ENCODE assay signal across 14 cellular contexts in the genomic region with DNA sequence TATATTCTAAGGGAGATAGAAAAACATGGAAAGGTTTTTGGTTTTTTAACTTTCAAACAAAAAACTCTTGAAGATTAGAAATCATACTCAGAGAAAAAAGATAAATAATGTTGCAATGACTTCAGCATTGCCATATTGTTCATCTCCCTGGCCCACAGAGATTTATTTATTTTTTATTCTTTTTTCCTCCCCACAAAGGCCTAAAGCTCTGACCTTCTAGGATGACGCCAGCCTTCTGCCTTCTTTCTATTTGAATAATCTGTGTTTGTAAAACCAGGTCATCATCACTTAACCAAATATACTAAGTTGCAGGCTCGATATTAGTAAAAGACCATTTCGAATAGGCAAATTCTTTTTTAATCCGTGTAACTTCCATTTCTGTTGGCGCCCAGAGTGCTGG.
"Had no signal": no experiment of that assay in that cellular context is flagged by ENCODE, and none has a peak within 500 bp of the region (broad histone marks: within the 10 kb centered on the region; RNA-seq: fewer than 3 reads in every experiment).

No MANE protein-coding gene starts in this region.

- H3K27ac ChIP-seq: pancreas, thyroid gland had no signal

- H3K27me3 ChIP-seq: esophagus squamous epithelium, heart left ventricle, pancreas, thyroid gland had no signal

- H3K9me3 Mint-ChIP-seq: mesothelial cell of epicardium; naive B cell; stimulated activated effector memory CD8-positive, alpha-beta T cell treated with anti-CD3 and anti-CD28 coated beads, Interleukin-12 subunit alpha, Interleukin-12 subunit beta, amount 100 ng/mL, for 72 hours had no signal

- H3K36me3 Mint-ChIP-seq: mesothelial cell of epicardium had no signal

- H3K9me3 ChIP-seq: esophagus squamous epithelium, heart left ventricle, pancreas, thyroid gland had no signal

- H3K36me3 ChIP-seq: esophagus squamous epithelium, heart left ventricle, pancreas, thyroid gland had no signal

- H3K27ac Mint-ChIP-seq: activated naive CD4-positive, alpha-beta T cell treated with anti-CD3 and anti-CD28 coated beads, Interleukin-2, amount 10 ng/mL, durations not matched to agents 7 days and 5 days; mesothelial cell of epicardium; naive B cell; stimulated activated effector memory CD8-positive, alpha-beta T cell treated with anti-CD3 and anti-CD28 coated beads, Interleukin-12 subunit alpha, Interleukin-12 subunit beta, amount 100 ng/mL, for 72 hours had no signal

- DNase-seq: activated CD4-positive, alpha-beta T cell treated with anti-CD3 and anti-CD28 coated beads, Interleukin-2, amount 50 U/mL, for 4 hours; activated naive CD4-positive, alpha-beta T cell treated with anti-CD3 and anti-CD28 coated beads, Interleukin-2, amount 10 ng/mL, durations not matched to agents 7 days and 5 days; activated T-cell treated with anti-CD3 and anti-CD28 coated beads for 4 hours; esophagus squamous epithelium; heart left ventricle; left colon; naive B cell; pancreas; stimulated activated CD4-positive, alpha-beta T cell treated with anti-CD3 and anti-CD28 coated beads, Interleukin-1b, Interleukin-23, amount 100 ng/mL, for 48 hours; T-helper 2 cell; thyroid gland had no signal

- ATAC-seq: heart left ventricle; left colon; pancreas; stimulated activated effector memory CD8-positive, alpha-beta T cell treated with anti-CD3 and anti-CD28 coated beads, Interleukin-12 subunit alpha, Interleukin-12 subunit beta, amount 100 ng/mL, for 72 hours had no signal

- H3K4me1 ChIP-seq: pancreas had no signal

- H3K4me3 Mint-ChIP-seq: activated naive CD4-positive, alpha-beta T cell treated with anti-CD3 and anti-CD28 coated beads, Interleukin-2, amount 10 ng/mL, durations not matched to agents 7 days and 5 days; mesothelial cell of epicardium; naive B cell; stimulated activated effector memory CD8-positive, alpha-beta T cell treated with anti-CD3 and anti-CD28 coated beads, Interleukin-12 subunit alpha, Interleukin-12 subunit beta, amount 100 ng/mL, for 72 hours had no signal

- H3K4me3 ChIP-seq: esophagus squamous epithelium, heart left ventricle, lung, pancreas, thyroid gland had no signal
